ENCODE assay signal across 9 cellular contexts in genomic region chr16:68737046-68737729, GRCh38. TPM values are rescaled to one million over a fixed set of nuclear protein-coding genes. Genes with fewer than 3 reads are reported as not detected.
DNase-seq lines count a peak whose midpoint lies in the region; ATAC-seq and TF ChIP-seq lines count a peak whose summit lies in the region.
"Had no signal": no experiment of that assay in that cellular context is flagged by ENCODE, and none has a peak within 500 bp of the region (broad histone marks: within the 10 kb centered on the region; RNA-seq: fewer than 3 reads in every experiment).

TSS of gene CDH1 (plus strand) at chr16:68737292. CDS start at chr16:68737416, 124 bp downstream.

- WGBS in ectodermal cell, 2 experiments = 1% methylated on average over 62 to 63 of the region's 63 CpGs

- no peaks in the 10 kb centered on the region for H3K9me3 ChIP-seq in SK-N-MC (ENCODE audit: low read depth, low read length)
- H3K9me3 ChIP-seq in ectodermal cell (ENCODE audit: control insufficient read depth, low read length) = no peaks in the 10 kb centered on the region
- no peaks in the 10 kb centered on the region for H3K9me3 ChIP-seq in muscle layer of duodenum (ENCODE audit: control insufficient read depth in 1 of 2, low read length in 2 of 2)
- no peaks in the 10 kb centered on the region for H3K9me3 ChIP-seq in vagina

- peak; percentile 92 for DNase-seq in HuH-7 (ENCODE audit: low spot score)
- DNase-seq in SK-N-MC (ENCODE audit: low read depth, low spot score) = no peak
- no peak for DNase-seq in vagina (ENCODE audit: extremely low spot score in 2 of 2)
- DNase-seq in NOMO-1 treated with dmso at 0.1 percent for 144 hours (lab: John Stamatoyannopoulos, UW; ENCODE audit: unreplicated experiment) = no peak
- DNase-seq in effector CD8-positive, alpha-beta T cell (lab: John Stamatoyannopoulos, UW) = no peak

- no peak for TF ChIP-seq CTCF in vagina (IDR thresholded peaks at IDR 0.05)

- ATAC-seq in GM19328 (IDR thresholded peaks at IDR 0.05; ENCODE audit: unreplicated experiment) = no peak

- peak in 1 of 2 donors; percentile 26 for TF ChIP-seq POLR2A in vagina (IDR thresholded peaks at IDR 0.05)

- H3K27me3 ChIP-seq in ectodermal cell (ENCODE audit: control insufficient read depth, insufficient read depth, low read length, poor library complexity, severe bottlenecking) = peaks cover 30% of the 10 kb centered on the region
- H3K27me3 ChIP-seq in muscle layer of duodenum (ENCODE audit: low read depth, low read length) = peaks cover 15% of the 10 kb centered on the region
- H3K27me3 ChIP-seq in vagina = no peaks in the 10 kb centered on the region

- intact Hi-C loops in vagina (cut with DNase I) = no loop called here

- no peak within 1 kb of the TSS for H3K9ac ChIP-seq in SK-N-MC (ENCODE audit: insufficient read length)

- H3K27ac ChIP-seq in SK-N-MC = no peak within 1 kb of the TSS
- H3K27ac ChIP-seq in ectodermal cell (ENCODE audit: insufficient read depth, low read depth, low read length, poor library complexity, severe bottlenecking) = no peak within 1 kb of the TSS
- H3K27ac ChIP-seq in muscle layer of duodenum (ENCODE audit: low read length) = peak within 1 kb of the TSS; percentile 69
- peak within 1 kb of the TSS; percentile 72 for H3K27ac ChIP-seq in vagina

- H3K4me1 ChIP-seq in ectodermal cell (ENCODE audit: control insufficient read depth, insufficient read depth, low read length) (peaks cover 9% of the 10 kb centered on the region), muscle layer of duodenum (ENCODE audit: control insufficient read depth in 1 of 2, insufficient read depth in 2 of 2, low read length in 2 of 2) (peaks cover 0 to 15% of the 10 kb centered on the region in 2 donors), vagina (peaks cover 17% of the 10 kb centered on the region)

- H3K4me3 ChIP-seq in SK-N-MC = peak within 1 kb of the TSS; percentile 40
- peak within 1 kb of the TSS; percentile 47 for H3K4me3 ChIP-seq in ectodermal cell (ENCODE audit: insufficient read depth, low read depth, low read length)
- peak within 1 kb of the TSS; percentile 59 for H3K4me3 ChIP-seq in muscle layer of duodenum (ENCODE audit: low read depth in 1 of 2, low read length in 2 of 2)
- H3K4me3 ChIP-seq in vagina = peak within 1 kb of the TSS; percentile 40 to 51

- H3K36me3 ChIP-seq in SK-N-MC (ENCODE audit: insufficient read depth, low read length) (no peaks in the 10 kb centered on the region), ectodermal cell (ENCODE audit: control insufficient read depth, insufficient read depth, low read length) (no peaks in the 10 kb centered on the region), muscle layer of duodenum (ENCODE audit: control insufficient read depth in 1 of 2, insufficient read depth in 2 of 2, low read length in 2 of 2) (no peaks in the 10 kb centered on the region), vagina (no peaks in the 10 kb centered on the region)

RNA-seq across cellular contexts. Expression of gene CDH1, which starts in this region (rescaled TPM):
- 4.3 TPM for polyA plus RNA-seq in ectodermal cell (2013, experiment 1 of 4)
- 1.1 TPM for polyA plus RNA-seq in ectodermal cell (2013, experiment 2 of 4)
- polyA plus RNA-seq in ectodermal cell (2013, experiment 3 of 4) = 1.1 TPM
- polyA plus RNA-seq in ectodermal cell (2013, experiment 4 of 4) = 1.3 TPM
- total RNA-seq in vagina = 116 TPM
- total RNA-seq: fibroblast of lung had no signal

Comparison
In these comparisons a context has a peak if more than half of its experiments do, and no peak if none do; other contexts are left out.
1. H3K27ac ChIP-seq: peak in muscle layer of duodenum (single experiment) and vagina (single experiment); none in SK-N-MC (single experiment) and ectodermal cell (single experiment).
2. Peak in every context shown above with its lines, with median percentiles within 50 percentile points of each other: H3K4me3 ChIP-seq.